8 cellular contexts compared by ENCODE assay signal in genomic region chr14:30621954-30622830, GRCh38. TPM values are rescaled to one million over a fixed set of nuclear protein-coding genes. Genes with fewer than 3 reads are reported as not detected.
A peak's percentile ranks its signal among the peaks of the same experiment; 100 is the strongest.
DNase-seq lines count a peak whose midpoint lies in the region; ATAC-seq and TF ChIP-seq lines count a peak whose summit lies in the region.

Gene SCFD1 (plus strand): TSS chr14:30622319. CDS start chr14:30622339, 20 bp downstream.

- H3K36me3 Mint-ChIP-seq in CD8-positive, alpha-beta T cell, result peaks cover 24% of the 10 kb centered on the region

- CTCF ChIA-PET in CD8-positive, alpha-beta T cell (lab: Charles Lee), result interaction anchor here (0.8 to 1.2 kb wide), 3 partner anchors 35 to 585 kb away, joined by 3 to 4 read pairs (median 3); partner anchors contain the start of gene HECTD1
- CTCF ChIA-PET in activated CD8-positive, alpha-beta memory T cell treated with anti-CD3 and anti-CD28 coated beads for 36 hours (lab: Charles Lee), result interaction anchor here (1.3 to 1.7 kb wide), 2 partner anchors 11 to 33 kb away, joined by 3 read pairs; no protein-coding TSS in a partner anchor

- H3K9me3 ChIP-seq in CD8-positive, alpha-beta T cell (ENCODE audit: low read length), result no peaks in the 10 kb centered on the region
- H3K9me3 ChIP-seq in effector memory CD4-positive, alpha-beta T cell (ENCODE audit: control insufficient read depth, low read length), result no peaks in the 10 kb centered on the region

- no peaks in the 10 kb centered on the region for H3K27me3 Mint-ChIP-seq in CD8-positive, alpha-beta T cell (ENCODE audit: low read depth)

- H3K4me3 ChIP-seq in CD8-positive, alpha-beta T cell (ENCODE audit: low read depth, low read length), result peak within 1 kb of the TSS; percentile 87
- peak within 1 kb of the TSS; percentile 85 for H3K4me3 ChIP-seq in effector memory CD4-positive, alpha-beta T cell (ENCODE audit: insufficient read depth, low read depth, low read length, poor library complexity, severe bottlenecking)

- peak within 1 kb of the TSS; percentile 96 for H3K27ac Mint-ChIP-seq in CD8-positive, alpha-beta T cell

- DNase-seq in CD8-positive, alpha-beta T cell, result peak; percentile 79 to 94 (median 91)
- DNase-seq in HS-5 (ENCODE audit: low read depth), result peak; percentile 49
- DNase-seq in NK-92 treated with Interleukin-12 subunit alpha and Interleukin-12 subunit beta, amount 100 ng/mL, for 24 hours (lab: John Stamatoyannopoulos, UW), result peak; percentile 86
- peak; percentile 79 to 87 (median 86) for DNase-seq in effector memory CD4-positive, alpha-beta T cell
- DNase-seq in lung microvascular endothelial cell (ENCODE audit: low read depth in 2 of 2), result peak; percentile 89
- peak; percentile 86 for DNase-seq in stimulated activated CD8-positive, alpha-beta memory T cell treated with anti-CD3 and anti-CD28 coated beads, Interleukin-12 subunit alpha, Interleukin-12 subunit beta, amount 100 ng/mL, for 1 hour (ENCODE audit: low read depth)

- no peak for TF ChIP-seq CTCF in CD8-positive, alpha-beta T cell (IDR thresholded peaks at IDR 0.05)

- ATAC-seq in CD8-positive, alpha-beta T cell, result peak; percentile 98
- ATAC-seq in GM19467 (IDR thresholded peaks at IDR 0.05; ENCODE audit: unreplicated experiment), result peak; percentile 92

- peaks cover 30% of the 10 kb centered on the region for H3K4me1 ChIP-seq in CD8-positive, alpha-beta T cell (ENCODE audit: insufficient read depth, low read length)
- H3K4me1 ChIP-seq in effector memory CD4-positive, alpha-beta T cell (ENCODE audit: control insufficient read depth, insufficient read depth, low read length, poor library complexity, severe bottlenecking), result peaks cover 5% of the 10 kb centered on the region

- peaks cover 51% of the 10 kb centered on the region for H3K4me1 Mint-ChIP-seq in CD8-positive, alpha-beta T cell (ENCODE audit: low read depth)

- no peaks in the 10 kb centered on the region for H3K9me3 Mint-ChIP-seq in CD8-positive, alpha-beta T cell

- POLR2A ChIA-PET in CD8-positive, alpha-beta T cell (lab: Charles Lee), result interaction anchor here (0.6 to 2.1 kb wide), 16 partner anchors 8 to 1454 kb away, joined by 3 to 8 read pairs (median 4); partner anchors contain the start of genes G2E3, HEATR5A and HECTD1
- POLR2A ChIA-PET in activated CD8-positive, alpha-beta memory T cell treated with anti-CD3 and anti-CD28 coated beads for 36 hours (lab: Charles Lee), result interaction anchor here (0.6 to 1.3 kb wide), 4 partner anchors 33 to 500 kb away, joined by 3 to 5 read pairs (median 4); no protein-coding TSS in a partner anchor

- no peaks in the 10 kb centered on the region for H3K36me3 ChIP-seq in CD8-positive, alpha-beta T cell (ENCODE audit: insufficient read depth, low read length)
- H3K36me3 ChIP-seq in effector memory CD4-positive, alpha-beta T cell (ENCODE audit: control insufficient read depth, insufficient read depth, low read length), result no peaks in the 10 kb centered on the region

- H3K4me3 Mint-ChIP-seq in CD8-positive, alpha-beta T cell, result peak within 1 kb of the TSS; percentile 94

- H3K27ac ChIP-seq in CD8-positive, alpha-beta T cell (ENCODE audit: low read depth, low read length), result peak within 1 kb of the TSS; percentile 85
- H3K27ac ChIP-seq in effector memory CD4-positive, alpha-beta T cell (ENCODE audit: insufficient read depth, low read length, poor library complexity, severe bottlenecking), result peak within 1 kb of the TSS; percentile 74

- intact Hi-C loops in CD8-positive, alpha-beta T cell (cut with DNase I, micrococcal nuclease), result loop anchor here (1.0 to 10.0 kb wide), 10 partner anchors 35 to 1580 kb away; partner anchors contain the start of genes G2E3 (in 2 of the 2), STRN3 (in 2 of the 2), AP4S1 (in 1 of the 2) and ARHGAP5 (in 1 of the 2)

- no peaks in the 10 kb centered on the region for H3K27me3 ChIP-seq in CD8-positive, alpha-beta T cell (ENCODE audit: insufficient read depth, low read length)
- H3K27me3 ChIP-seq in effector memory CD4-positive, alpha-beta T cell (replicated peaks; ENCODE audit: control insufficient read depth, insufficient read depth, low read length, poor library complexity, severe bottlenecking), result no peaks in the 10 kb centered on the region

RNA-seq across cellular contexts. Expression of gene SCFD1, which starts in this region (rescaled TPM):
- 10 to 100 TPM; 66.5 to 71.5 TPM for total RNA-seq in CD8-positive, alpha-beta T cell
- total RNA-seq in activated CD8-positive, alpha-beta memory T cell treated with anti-CD3 and anti-CD28 coated beads for 36 hours, result 10 to 100 TPM; 56.0 to 59.1 TPM
- 39.2 and 44.4 TPM in 2 replicates for total RNA-seq in lung microvascular endothelial cell

Comparison
In these comparisons a context has a peak if more than half of its experiments do, and no peak if none do; other contexts are left out.
1. Peak in every context shown above with its lines: DNase-seq, ATAC-seq, H3K4me3 ChIP-seq and H3K27ac ChIP-seq.